In genomic region chr11:1873048-1873812, GRCh38 we compare ENCODE assay signal across 11 cellular contexts. TPM values are rescaled to one million over a fixed set of nuclear protein-coding genes. Genes with fewer than 3 reads are reported as not detected.
A peak's percentile ranks its signal among the peaks of the same experiment; 100 is the strongest.
DNase-seq lines count a peak whose midpoint lies in the region; ATAC-seq and TF ChIP-seq lines count a peak whose summit lies in the region.
"Had no signal": no experiment of that assay in that cellular context is flagged by ENCODE, and none has a peak within 500 bp of the region (broad histone marks: within the 10 kb centered on the region; RNA-seq: fewer than 3 reads in every experiment).

No MANE protein-coding gene starts in this region.

- H3K9me3 ChIP-seq in HEK293 (ENCODE audit: control insufficient read depth, insufficient read depth, low read depth, low read length) (no peaks in the 10 kb centered on the region), ascending aorta (no peaks in the 10 kb centered on the region), gastrocnemius medialis (no peaks in the 10 kb centered on the region)

- H3K27me3 ChIP-seq in ascending aorta (no peaks in the 10 kb centered on the region), gastrocnemius medialis (peaks cover 34 to 62% (median 60%) of the 10 kb centered on the region in 3 donors)

- H3K36me3 ChIP-seq in HEK293 (ENCODE audit: control insufficient read depth in 2 of 2, insufficient read depth in 1 of 2, low read length in 2 of 2) (no peaks in the 10 kb centered on the region), ascending aorta (no peaks in the 10 kb centered on the region), gastrocnemius medialis (no peaks in the 10 kb centered on the region)

- no peak for TF ChIP-seq CTCF in HEK293 (tag by site-specific recombination; IDR thresholded peaks at IDR 0.05)
- TF ChIP-seq CTCF in ascending aorta (IDR thresholded peaks at IDR 0.05): no peak
- no peak for TF ChIP-seq CTCF in gastrocnemius medialis (IDR thresholded peaks at IDR 0.05 in 4 of 5, conservative IDR thresholded peaks at IDR 0.05 in 1 of 5)

- POLR2A ChIA-PET in HEK293 (lab: Yijun Ruan, JAX): no interaction called here

- in situ Hi-C loops in gastrocnemius medialis (cut with MboI; ENCODE audit: low sequenced_read_pairs in 4 of 4): no loop called here

- DNase-seq in ascending aorta (ENCODE audit: low spot score in 2 of 2) (no peak), left ventricle myocardium superior (peak; percentile 51), gastrocnemius medialis (peak in 1 of 2 donors; percentile 20), anterior cingulate cortex (lab: John Stamatoyannopoulos, UW) (no peak), NCI-H446 treated with DMSO at 0.1 percent for 48 hours (lab: John Stamatoyannopoulos, UW) (no peak)
- DNase-seq in activated effector memory CD4-positive, alpha-beta T cell treated with anti-CD3 and anti-CD28 coated beads, Interleukin-2, amount 50 U/mL, for 16 hours: no peak
- no peak for DNase-seq in activated CD4-positive, alpha-beta T cell treated with anti-CD3 and anti-CD28 coated beads for 1 hour
- DNase-seq: GF-D8, islet precursor cell, T-helper 1 cell had no signal

- H3K27ac ChIP-seq in HEK293 (ENCODE audit: extremely low read depth, low read depth, low read length) (no peak overlapping the region), ascending aorta (peak overlapping the region; percentile 56 to 57), gastrocnemius medialis (peak overlapping the region; percentile 58 to 73 (median 66))

- intact Hi-C loops in ascending aorta (cut with DNase I) (no loop called here), left ventricle myocardium superior (cut with micrococcal nuclease) (no loop called here), gastrocnemius medialis (cut with DNase I; ENCODE audit: low total_unique reads) (no loop called here)

- CTCF ChIA-PET in HEK293 (lab: Yijun Ruan, JAX): no interaction called here

- TF ChIP-seq POLR2A in gastrocnemius medialis (IDR thresholded peaks at IDR 0.05): no peak

- H3K4me3 ChIP-seq in HEK293 (ENCODE audit: low read depth, low read length) (no peak overlapping the region), ascending aorta (peak overlapping the region in 1 of 2 donors; percentile 36), gastrocnemius medialis (peak overlapping the region in 1 of 4 donors; percentile 37)

- ATAC-seq in left ventricle myocardium superior (peak; percentile 25), gastrocnemius medialis (peak in 1 of 2 donors; percentile 13)

- no peaks in the 10 kb centered on the region for H3K4me1 ChIP-seq in HEK293 (ENCODE audit: control insufficient read depth, insufficient read depth, low read length)
- H3K4me1 ChIP-seq in ascending aorta: peaks cover 16 to 61% of the 10 kb centered on the region in 2 donors
- peaks cover under 1 to 27% of the 10 kb centered on the region in 2 donors for H3K4me1 ChIP-seq in gastrocnemius medialis

TF ChIP-seq in HEK293, 187 proteins besides CTCF, POLR2A, EP300 and RAD21:
- no peak for TF ChIP-seq ZNF114 (tag by site-specific recombination; IDR thresholded peaks at IDR 0.05)
- TF ChIP-seq, protein P1, sequence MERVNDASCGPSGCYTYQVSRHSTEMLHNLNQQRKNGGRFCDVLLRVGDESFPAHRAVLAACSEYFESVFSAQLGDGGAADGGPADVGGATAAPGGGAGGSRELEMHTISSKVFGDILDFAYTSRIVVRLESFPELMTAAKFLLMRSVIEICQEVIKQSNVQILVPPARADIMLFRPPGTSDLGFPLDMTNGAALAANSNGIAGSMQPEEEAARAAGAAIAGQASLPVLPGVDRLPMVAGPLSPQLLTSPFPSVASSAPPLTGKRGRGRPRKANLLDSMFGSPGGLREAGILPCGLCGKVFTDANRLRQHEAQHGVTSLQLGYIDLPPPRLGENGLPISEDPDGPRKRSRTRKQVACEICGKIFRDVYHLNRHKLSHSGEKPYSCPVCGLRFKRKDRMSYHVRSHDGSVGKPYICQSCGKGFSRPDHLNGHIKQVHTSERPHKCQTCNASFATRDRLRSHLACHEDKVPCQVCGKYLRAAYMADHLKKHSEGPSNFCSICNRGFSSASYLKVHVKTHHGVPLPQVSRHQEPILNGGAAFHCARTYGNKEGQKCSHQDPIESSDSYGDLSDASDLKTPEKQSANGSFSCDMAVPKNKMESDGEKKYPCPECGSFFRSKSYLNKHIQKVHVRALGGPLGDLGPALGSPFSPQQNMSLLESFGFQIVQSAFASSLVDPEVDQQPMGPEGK (tag by site-specific recombination; IDR thresholded peaks at IDR 0.05): peak; percentile 22; the same call in 1 of the 2 replicates
- TF ChIP-seq SP2 (tag by site-specific recombination; IDR thresholded peaks at IDR 0.05): 0 out of 2 replicates have a peak, but pooled peaks have one; percentile 10
- TF ChIP-seq KLF8 (tag by site-specific recombination; IDR thresholded peaks at IDR 0.05): no peak; the same call in 1 of the 2 replicates
- TF ChIP-seq ZNF202 (tag by site-specific recombination; IDR thresholded peaks at IDR 0.05; ENCODE audit: borderline replicate concordance): no peak
- TF ChIP-seq, protein P2, sequence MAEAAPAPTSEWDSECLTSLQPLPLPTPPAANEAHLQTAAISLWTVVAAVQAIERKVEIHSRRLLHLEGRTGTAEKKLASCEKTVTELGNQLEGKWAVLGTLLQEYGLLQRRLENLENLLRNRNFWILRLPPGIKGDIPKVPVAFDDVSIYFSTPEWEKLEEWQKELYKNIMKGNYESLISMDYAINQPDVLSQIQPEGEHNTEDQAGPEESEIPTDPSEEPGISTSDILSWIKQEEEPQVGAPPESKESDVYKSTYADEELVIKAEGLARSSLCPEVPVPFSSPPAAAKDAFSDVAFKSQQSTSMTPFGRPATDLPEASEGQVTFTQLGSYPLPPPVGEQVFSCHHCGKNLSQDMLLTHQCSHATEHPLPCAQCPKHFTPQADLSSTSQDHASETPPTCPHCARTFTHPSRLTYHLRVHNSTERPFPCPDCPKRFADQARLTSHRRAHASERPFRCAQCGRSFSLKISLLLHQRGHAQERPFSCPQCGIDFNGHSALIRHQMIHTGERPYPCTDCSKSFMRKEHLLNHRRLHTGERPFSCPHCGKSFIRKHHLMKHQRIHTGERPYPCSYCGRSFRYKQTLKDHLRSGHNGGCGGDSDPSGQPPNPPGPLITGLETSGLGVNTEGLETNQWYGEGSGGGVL (tag by site-specific recombination; IDR thresholded peaks at IDR 0.05): peak; percentile 23; the same call in 1 of the 2 replicates
- TF ChIP-seq, protein P3, sequence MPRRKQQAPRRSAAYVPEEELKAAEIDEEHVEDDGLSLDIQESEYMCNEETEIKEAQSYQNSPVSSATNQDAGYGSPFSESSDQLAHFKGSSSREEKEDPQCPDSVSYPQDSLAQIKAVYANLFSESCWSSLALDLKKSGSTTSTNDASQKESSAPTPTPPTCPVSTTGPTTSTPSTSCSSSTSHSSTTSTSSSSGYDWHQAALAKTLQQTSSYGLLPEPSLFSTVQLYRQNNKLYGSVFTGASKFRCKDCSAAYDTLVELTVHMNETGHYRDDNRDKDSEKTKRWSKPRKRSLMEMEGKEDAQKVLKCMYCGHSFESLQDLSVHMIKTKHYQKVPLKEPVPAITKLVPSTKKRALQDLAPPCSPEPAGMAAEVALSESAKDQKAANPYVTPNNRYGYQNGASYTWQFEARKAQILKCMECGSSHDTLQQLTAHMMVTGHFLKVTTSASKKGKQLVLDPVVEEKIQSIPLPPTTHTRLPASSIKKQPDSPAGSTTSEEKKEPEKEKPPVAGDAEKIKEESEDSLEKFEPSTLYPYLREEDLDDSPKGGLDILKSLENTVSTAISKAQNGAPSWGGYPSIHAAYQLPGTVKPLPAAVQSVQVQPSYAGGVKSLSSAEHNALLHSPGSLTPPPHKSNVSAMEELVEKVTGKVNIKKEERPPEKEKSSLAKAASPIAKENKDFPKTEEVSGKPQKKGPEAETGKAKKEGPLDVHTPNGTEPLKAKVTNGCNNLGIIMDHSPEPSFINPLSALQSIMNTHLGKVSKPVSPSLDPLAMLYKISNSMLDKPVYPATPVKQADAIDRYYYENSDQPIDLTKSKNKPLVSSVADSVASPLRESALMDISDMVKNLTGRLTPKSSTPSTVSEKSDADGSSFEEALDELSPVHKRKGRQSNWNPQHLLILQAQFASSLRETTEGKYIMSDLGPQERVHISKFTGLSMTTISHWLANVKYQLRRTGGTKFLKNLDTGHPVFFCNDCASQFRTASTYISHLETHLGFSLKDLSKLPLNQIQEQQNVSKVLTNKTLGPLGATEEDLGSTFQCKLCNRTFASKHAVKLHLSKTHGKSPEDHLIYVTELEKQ (tag by site-specific recombination; IDR thresholded peaks at IDR 0.05; ENCODE audit: borderline replicate concordance): no peak
- TF ChIP-seq ZNF366 (tag by site-specific recombination; conservative IDR thresholded peaks at IDR 0.05): peak; percentile 95

RNA-seq across cellular contexts. Expression of gene PRR33, which starts 18.5 kb away (rescaled TPM):
- total RNA-seq in ascending aorta (not detected), left ventricle myocardium superior (4.4 TPM), gastrocnemius medialis (1 to 10 TPM in 2 of 4 donors, under 1 TPM in 2; 0.16 to 2.3 (median 1.0) TPM)

RNA-seq across cellular contexts. Expression of gene LSP1, which starts 20.3 kb away (rescaled TPM):
- total RNA-seq in ascending aorta: 41.9 TPM
- total RNA-seq in left ventricle myocardium superior: 22.9 TPM
- total RNA-seq in gastrocnemius medialis: 10 to 100 TPM in 1 of 4 donors, 1 to 10 TPM in 3; 3.0 to 13.5 (median 5.5) TPM

RNA-seq across cellular contexts. Expression of gene TNNI2, which starts 34.4 kb away (rescaled TPM):
- total RNA-seq in ascending aorta (not detected), left ventricle myocardium superior (not detected), gastrocnemius medialis (1,000 to 10,000 TPM; 1,499 to 3,728 (median 2,254) TPM)

RNA-seq across cellular contexts. Expression of gene SYT8, which starts 38.4 kb away (rescaled TPM):
- total RNA-seq in ascending aorta (not detected), left ventricle myocardium superior (not detected), gastrocnemius medialis (not detected)

RNA-seq across cellular contexts. Expression of gene TNNT3, which starts 46.3 kb away (rescaled TPM):
- total RNA-seq in ascending aorta (10.1 TPM), left ventricle myocardium superior (46.1 TPM), gastrocnemius medialis (1,000 to 10,000 TPM; 1,260 to 3,441 (median 1,835) TPM)

Comparison
In these comparisons a context has a peak if more than half of its experiments do, and no peak if none do; other contexts are left out.
1. RNA of gene TNNI2, which starts 34.4 kb away (total RNA-seq): 1,499 to 3,728 TPM in gastrocnemius medialis; not detected in left ventricle myocardium superior (single experiment) and not detected in ascending aorta (single experiment); every median in the first group is over 1,000 times any median in the second.